Comparison of ENCODE assay signal across 24 cellular contexts in genomic region chr12:93091851-93092558, GRCh38.
DNase-seq lines count a peak whose midpoint lies in the region; ATAC-seq, FAIRE-seq and TF ChIP-seq lines count a peak whose summit lies in the region.
"Had no signal": no experiment of that assay in that cellular context is flagged by ENCODE, and none has a peak within 500 bp of the region (broad histone marks: within the 10 kb centered on the region; RNA-seq: fewer than 3 reads in every experiment).

No MANE protein-coding gene starts in this region.

- H3K4me3 ChIP-seq in left ventricle myocardium inferior (peak overlapping the region; percentile 12), heart left ventricle (no peak overlapping the region), small intestine (ENCODE audit: low read depth in 1 of 2, low read length in 2 of 2) (no peak overlapping the region)
- H3K4me3 ChIP-seq: thyroid gland had no signal

- no peaks in the 10 kb centered on the region for H3K36me3 Mint-ChIP-seq in brain
- peaks cover 3% of the 10 kb centered on the region for H3K36me3 Mint-ChIP-seq in activated naive CD8-positive, alpha-beta T cell treated with anti-CD3 and anti-CD28 coated beads for 36 hours
- H3K36me3 Mint-ChIP-seq: CD8-positive, alpha-beta T cell; naive thymus-derived CD8-positive, alpha-beta T cell had no signal

- intact Hi-C loops in left ventricle myocardium inferior (cut with micrococcal nuclease), result no loop called here
- intact Hi-C loops in heart left ventricle (cut with DNase I), result loop anchor here in 1 of 10 donors (10.0 kb wide), 1 partner anchor 303 kb away; no protein-coding TSS in a partner anchor

- H3K36me3 ChIP-seq in left ventricle myocardium inferior (no peaks in the 10 kb centered on the region), heart left ventricle (no peaks in the 10 kb centered on the region), small intestine (ENCODE audit: control insufficient read depth in 2 of 2, insufficient read depth in 2 of 2, low read length in 2 of 2) (no peaks in the 10 kb centered on the region)
- H3K36me3 ChIP-seq: brain microvascular endothelial cell, thyroid gland had no signal

- no peak for TF ChIP-seq CTCF in left ventricle myocardium inferior (IDR thresholded peaks at IDR 0.05; ENCODE audit: borderline replicate concordance)
- no peak for TF ChIP-seq CTCF in heart left ventricle (IDR thresholded peaks at IDR 0.05)
- no peak for TF ChIP-seq CTCF in brain (conservative IDR thresholded peaks at IDR 0.05)

- no peaks in the 10 kb centered on the region for H3K4me1 ChIP-seq in left ventricle myocardium inferior
- peaks cover 0 to 14% (median 0%) of the 10 kb centered on the region in 12 donors for H3K4me1 ChIP-seq in heart left ventricle
- H3K4me1 ChIP-seq in small intestine (ENCODE audit: control insufficient read depth in 2 of 2, insufficient read depth in 1 of 2, low read depth in 1 of 2, low read length in 1 of 2), result no peaks in the 10 kb centered on the region
- H3K4me1 ChIP-seq: thyroid gland had no signal

- 84 to 92% (median 89%) methylated on average over 7 of the region's 7 CpGs for WGBS in heart left ventricle, 4 donors
- 63 to 81% (median 78%) methylated on average over 7 of the region's 7 CpGs for WGBS in small intestine, 3 donors

- no peak for TF ChIP-seq POLR2A in heart left ventricle (IDR thresholded peaks at IDR 0.05)

- H3K27ac Mint-ChIP-seq in brain, result peak overlapping the region; percentile 6 to 48 (median 40)
- no peak overlapping the region for H3K27ac Mint-ChIP-seq in activated naive CD8-positive, alpha-beta T cell treated with anti-CD3 and anti-CD28 coated beads for 36 hours
- H3K27ac Mint-ChIP-seq: activated CD4-positive, alpha-beta T cell treated with anti-CD3 and anti-CD28 coated beads, Interleukin-2, amount 10 ng/mL, durations not matched to agents 7 days and 5 days; CD8-positive, alpha-beta T cell; naive thymus-derived CD8-positive, alpha-beta T cell; stimulated activated naive CD8-positive, alpha-beta T cell treated with anti-CD3 and anti-CD28 coated beads, Interleukin-15, amount 100 ng/mL, for 72 hours had no signal

- peaks cover 31% of the 10 kb centered on the region for H3K4me1 Mint-ChIP-seq in brain
- H3K4me1 Mint-ChIP-seq in activated naive CD8-positive, alpha-beta T cell treated with anti-CD3 and anti-CD28 coated beads for 36 hours, result peaks cover 20% of the 10 kb centered on the region

- H3K9me3 ChIP-seq in left ventricle myocardium inferior (replicated peaks) (no peaks in the 10 kb centered on the region), heart left ventricle (no peaks in the 10 kb centered on the region), small intestine (ENCODE audit: control insufficient read depth, low read depth) (no peaks in the 10 kb centered on the region)
- H3K9me3 ChIP-seq: thyroid gland had no signal

- ATAC-seq in heart left ventricle, result no peak
- no peak for ATAC-seq in GM19035 (IDR thresholded peaks at IDR 0.05; ENCODE audit: unreplicated experiment)
- ATAC-seq: activated T-cell treated with anti-CD3 and anti-CD28 coated beads, Interleukin-2, amount 50 U/mL, for 4 hours; CD8-positive, alpha-beta T cell; naive thymus-derived CD8-positive, alpha-beta T cell; Panc1; stimulated activated naive CD8-positive, alpha-beta T cell treated with anti-CD3 and anti-CD28 coated beads, Interleukin-15, amount 100 ng/mL, for 72 hours had no signal

- H3K4me3 Mint-ChIP-seq in brain, result no peak overlapping the region
- no peak overlapping the region for H3K4me3 Mint-ChIP-seq in activated naive CD8-positive, alpha-beta T cell treated with anti-CD3 and anti-CD28 coated beads for 36 hours
- H3K4me3 Mint-ChIP-seq: activated CD4-positive, alpha-beta T cell treated with anti-CD3 and anti-CD28 coated beads, Interleukin-2, amount 10 ng/mL, durations not matched to agents 7 days and 5 days; activated T-cell treated with anti-CD3 and anti-CD28 coated beads, Interleukin-2, amount 50 U/mL, for 4 hours; CD8-positive, alpha-beta T cell; naive thymus-derived CD8-positive, alpha-beta T cell; stimulated activated naive CD8-positive, alpha-beta T cell treated with anti-CD3 and anti-CD28 coated beads, Interleukin-15, amount 100 ng/mL, for 72 hours had no signal

- peaks cover 0 to 3% (median 0%) of the 10 kb centered on the region in 5 experiments for H3K9me3 Mint-ChIP-seq in brain
- no peaks in the 10 kb centered on the region for H3K9me3 Mint-ChIP-seq in activated naive CD8-positive, alpha-beta T cell treated with anti-CD3 and anti-CD28 coated beads for 36 hours
- H3K9me3 Mint-ChIP-seq: activated T-cell treated with anti-CD3 and anti-CD28 coated beads, Interleukin-2, amount 50 U/mL, for 4 hours; CD8-positive, alpha-beta T cell had no signal

- FAIRE-seq in small intestine (lab: Jason Lieb, UNC), result no peak
- FAIRE-seq: endothelial cell of umbilical vein, G401.6 had no signal

- H3K27me3 ChIP-seq in left ventricle myocardium inferior (ENCODE audit: low read depth) (no peaks in the 10 kb centered on the region), heart left ventricle (no peaks in the 10 kb centered on the region), small intestine (ENCODE audit: control insufficient read depth in 2 of 2, insufficient read depth in 2 of 2, low read length in 2 of 2) (no peaks in the 10 kb centered on the region)
- H3K27me3 ChIP-seq: brain microvascular endothelial cell, thyroid gland had no signal

- peaks cover 4% of the 10 kb centered on the region for H3K27me3 Mint-ChIP-seq in brain
- no peaks in the 10 kb centered on the region for H3K27me3 Mint-ChIP-seq in activated naive CD8-positive, alpha-beta T cell treated with anti-CD3 and anti-CD28 coated beads for 36 hours
- H3K27me3 Mint-ChIP-seq: activated CD4-positive, alpha-beta T cell treated with anti-CD3 and anti-CD28 coated beads, Interleukin-2, amount 10 ng/mL, durations not matched to agents 7 days and 5 days; stimulated activated naive CD8-positive, alpha-beta T cell treated with anti-CD3 and anti-CD28 coated beads, Interleukin-15, amount 100 ng/mL, for 72 hours had no signal

- H3K27ac ChIP-seq in left ventricle myocardium inferior (replicated peaks), result no peak overlapping the region
- no peak overlapping the region for H3K27ac ChIP-seq in heart left ventricle
- H3K27ac ChIP-seq in small intestine (ENCODE audit: low read depth in 1 of 2, low read length in 1 of 2), result no peak overlapping the region
- H3K27ac ChIP-seq: thyroid gland had no signal

- no peak for DNase-seq in left ventricle myocardium inferior
- no peak for DNase-seq in heart left ventricle
- peak; percentile 97 for DNase-seq in NCI-H2227 treated with DMSO at 0.1 percent for 48 hours (lab: John Stamatoyannopoulos, UW)
- DNase-seq in small intestine, result peak; percentile 19
- no peak for DNase-seq in activated naive CD8-positive, alpha-beta T cell treated with anti-CD3 and anti-CD28 coated beads for 36 hours
- no peak for DNase-seq in hepatic stellate cell (ENCODE audit: low spot score)
- DNase-seq: activated CD4-positive, alpha-beta T cell treated with anti-CD3 and anti-CD28 coated beads, Interleukin-2, amount 10 ng/mL, durations not matched to agents 7 days and 5 days; activated T-cell treated with anti-CD3 and anti-CD28 coated beads, Interleukin-2, amount 50 U/mL, for 4 hours; AML-193; brain microvascular endothelial cell; CD8-positive, alpha-beta T cell; islet precursor cell; naive thymus-derived CD8-positive, alpha-beta T cell; NCI-H1436 treated with DMSO at 0.1 percent for 48 hours; NCI-H446; SIG-M5; stimulated activated naive CD8-positive, alpha-beta T cell treated with anti-CD3 and anti-CD28 coated beads, Interleukin-15, amount 100 ng/mL, for 72 hours; T1000; thyroid gland had no signal

Comparison
In these comparisons a context has a peak if more than half of its experiments do, and no peak if none do; other contexts are left out.
1. DNase-seq: peak in NCI-H2227 treated with DMSO at 0.1 percent for 48 hours (single experiment) and small intestine (single experiment); none in left ventricle myocardium inferior (single experiment), heart left ventricle (0 of 5), activated naive CD8-positive, alpha-beta T cell treated with anti-CD3 and anti-CD28 coated beads for 36 hours (single experiment) and hepatic stellate cell (single experiment).